ENCODE assay signal across 32 cellular contexts in genomic region chr1:85172684-85173337, GRCh38.
"Had no signal": no experiment of that assay in that cellular context is flagged by ENCODE, and none has a peak within 500 bp of the region (broad histone marks: within the 10 kb centered on the region; RNA-seq: fewer than 3 reads in every experiment).

No MANE protein-coding gene starts in this region.

- ATAC-seq: activated CD8-positive, alpha-beta memory T cell treated with anti-CD3 and anti-CD28 coated beads, Interleukin-2, amount 10 ng/mL, durations not matched to agents 7 days and 5 days; activated CD8-positive, alpha-beta T cell treated with anti-CD3 and anti-CD28 coated beads for 36 hours; esophagus mucosa; foreskin keratinocyte; heart left ventricle; left lobe of liver; naive thymus-derived CD4-positive, alpha-beta T cell; sciatic nerve; stimulated activated effector memory CD8-positive, alpha-beta T cell treated with anti-CD3 and anti-CD28 coated beads, Interleukin-12 subunit alpha, Interleukin-12 subunit beta, amount 100 ng/mL, for 72 hours; stimulated activated naive CD8-positive, alpha-beta T cell treated with anti-CD3 and anti-CD28 coated beads, Interleukin-15, amount 100 ng/mL, for 72 hours had no signal

- H3K9me3 Mint-ChIP-seq: activated CD8-positive, alpha-beta T cell treated with anti-CD3 and anti-CD28 coated beads for 36 hours; activated T-helper 2 cell treated with anti-CD3 and anti-CD28 coated beads, Interferon-gamma antibody, Interleukin-2, Interleukin-4, amounts not matched to agents 10 μg/mL and 5 μg/mL and 100 μg/mL, durations not matched to agents 14 hours and 24 hours and 36 hours; mesothelial cell of epicardium; naive thymus-derived CD4-positive, alpha-beta T cell; stimulated activated effector memory CD8-positive, alpha-beta T cell treated with anti-CD3 and anti-CD28 coated beads, Interleukin-12 subunit alpha, Interleukin-12 subunit beta, amount 100 ng/mL, for 72 hours; stimulated activated naive CD8-positive, alpha-beta T cell treated with anti-CD3 and anti-CD28 coated beads, Interleukin-15, amount 100 ng/mL, for 72 hours; T-helper 1 cell treated with Interleukin-12 subunit alpha and Interleukin-12 subunit beta and Interleukin-4 antibody, amounts not matched to agents 30 μg/mL and 1 μg/mL, for 36 hours had no signal

- H3K9me3 ChIP-seq: heart left ventricle, pancreas, prostate gland had no signal

- H3K27me3 Mint-ChIP-seq: activated CD8-positive, alpha-beta memory T cell treated with anti-CD3 and anti-CD28 coated beads, Interleukin-2, amount 10 ng/mL, durations not matched to agents 7 days and 5 days; activated CD8-positive, alpha-beta T cell treated with anti-CD3 and anti-CD28 coated beads for 36 hours; activated naive CD8-positive, alpha-beta T cell; stimulated activated naive CD8-positive, alpha-beta T cell treated with anti-CD3 and anti-CD28 coated beads, Interleukin-15, amount 100 ng/mL, for 72 hours had no signal

- H3K27ac Mint-ChIP-seq: activated CD8-positive, alpha-beta memory T cell treated with anti-CD3 and anti-CD28 coated beads, Interleukin-2, amount 10 ng/mL, durations not matched to agents 7 days and 5 days; activated CD8-positive, alpha-beta T cell treated with anti-CD3 and anti-CD28 coated beads for 36 hours; activated T-helper 2 cell treated with anti-CD3 and anti-CD28 coated beads, Interferon-gamma antibody, Interleukin-2, Interleukin-4, amounts not matched to agents 10 μg/mL and 5 μg/mL and 100 μg/mL, durations not matched to agents 14 hours and 24 hours and 36 hours; mesothelial cell of epicardium; stimulated activated effector memory CD8-positive, alpha-beta T cell treated with anti-CD3 and anti-CD28 coated beads, Interleukin-12 subunit alpha, Interleukin-12 subunit beta, amount 100 ng/mL, for 72 hours; stimulated activated naive CD8-positive, alpha-beta T cell treated with anti-CD3 and anti-CD28 coated beads, Interleukin-15, amount 100 ng/mL, for 72 hours; T-helper 1 cell treated with Interleukin-12 subunit alpha and Interleukin-12 subunit beta and Interleukin-4 antibody, amounts not matched to agents 30 μg/mL and 1 μg/mL, for 36 hours had no signal

- H3K4me3 Mint-ChIP-seq: activated CD8-positive, alpha-beta memory T cell treated with anti-CD3 and anti-CD28 coated beads, Interleukin-2, amount 10 ng/mL, durations not matched to agents 7 days and 5 days; activated CD8-positive, alpha-beta T cell treated with anti-CD3 and anti-CD28 coated beads for 36 hours; activated naive CD8-positive, alpha-beta T cell; mesothelial cell of epicardium; stimulated activated effector memory CD8-positive, alpha-beta T cell treated with anti-CD3 and anti-CD28 coated beads, Interleukin-12 subunit alpha, Interleukin-12 subunit beta, amount 100 ng/mL, for 72 hours; stimulated activated naive CD8-positive, alpha-beta T cell treated with anti-CD3 and anti-CD28 coated beads, Interleukin-15, amount 100 ng/mL, for 72 hours; T-helper 1 cell treated with Interleukin-12 subunit alpha and Interleukin-12 subunit beta and Interleukin-4 antibody, amounts not matched to agents 30 μg/mL and 1 μg/mL, for 36 hours had no signal

- H3K4me3 ChIP-seq: coronary artery, dorsolateral prefrontal cortex, heart left ventricle, pancreas, prostate gland, skin epidermis had no signal

- H3K36me3 ChIP-seq: pancreas, prostate gland had no signal

- H3K27me3 ChIP-seq: dorsolateral prefrontal cortex, foreskin keratinocyte, heart left ventricle, pancreas had no signal

- H3K4me1 Mint-ChIP-seq: activated CD8-positive, alpha-beta memory T cell treated with anti-CD3 and anti-CD28 coated beads, Interleukin-2, amount 10 ng/mL, durations not matched to agents 7 days and 5 days; mesothelial cell of epicardium; stimulated activated effector memory CD8-positive, alpha-beta T cell treated with anti-CD3 and anti-CD28 coated beads, Interleukin-12 subunit alpha, Interleukin-12 subunit beta, amount 100 ng/mL, for 72 hours had no signal

- H3K27ac ChIP-seq: coronary artery, dorsolateral prefrontal cortex, foreskin keratinocyte, heart left ventricle, pancreas, prostate gland, skin epidermis had no signal

- DNase-seq: activated CD4-positive, alpha-beta T cell treated with anti-CD3 and anti-CD28 coated beads for 1 hour; activated CD4-positive, alpha-beta T cell treated with anti-CD3 and anti-CD28 coated beads, Interleukin-2, amount 50 U/mL, for 1 hour; activated CD8-positive, alpha-beta memory T cell treated with anti-CD3 and anti-CD28 coated beads, Interleukin-2, amount 10 ng/mL, durations not matched to agents 7 days and 5 days; activated CD8-positive, alpha-beta T cell treated with anti-CD3 and anti-CD28 coated beads for 36 hours; activated T-cell treated with anti-CD3 and anti-CD28 coated beads, Interleukin-2, amount 50 U/mL, for 48 hours; anterior cingulate cortex; dorsolateral prefrontal cortex; effector memory CD4-positive, alpha-beta T cell; foreskin keratinocyte; heart left ventricle; kidney glomerular epithelial cell; mammary epithelial cell; nucleus accumbens; pancreas; retina; stimulated activated CD4-positive, alpha-beta T cell treated with anti-CD3 and anti-CD28 coated beads, Interleukin-4, amount 100 ng/mL, for 24 hours; stimulated activated naive CD8-positive, alpha-beta T cell treated with anti-CD3 and anti-CD28 coated beads, Interleukin-15, amount 100 ng/mL, for 72 hours; substantia nigra; SW 1271; T1000 had no signal

- H3K4me1 ChIP-seq: foreskin keratinocyte, heart left ventricle, pancreas, prostate gland had no signal

- H3K36me3 Mint-ChIP-seq: stimulated activated effector memory CD8-positive, alpha-beta T cell treated with anti-CD3 and anti-CD28 coated beads, Interleukin-12 subunit alpha, Interleukin-12 subunit beta, amount 100 ng/mL, for 72 hours had no signal
